30 cellular contexts compared by ENCODE assay signal in genomic region chr10:43502931-43503330, GRCh38.
"Had no signal": no experiment of that assay in that cellular context is flagged by ENCODE, and none has a peak within 500 bp of the region (broad histone marks: within the 10 kb centered on the region; RNA-seq: fewer than 3 reads in every experiment).

No MANE protein-coding gene starts in this region.

- DNase-seq: activated effector memory CD4-positive, alpha-beta T cell treated with anti-CD3 and anti-CD28 coated beads, Interleukin-2, amount 50 U/mL, for 16 hours; activated effector memory CD4-positive, alpha-beta T cell treated with Interleukin-2 at 50 U/mL for 16 hours; activated gamma-delta T cell; activated gamma-delta T cell treated with Interleukin-2 at 50 U/mL for 16 hours; activated naive CD4-positive, alpha-beta T cell; activated naive CD4-positive, alpha-beta T cell treated with anti-CD3 and anti-CD28 coated beads for 36 hours; activated naive CD4-positive, alpha-beta T cell treated with anti-CD3 and anti-CD28 coated beads, Interleukin-2, amount 10 ng/mL, durations not matched to agents 7 days and 5 days; activated naive CD4-positive, alpha-beta T cell treated with anti-CD3 and anti-CD28 coated beads, Interleukin-2, amount 50 U/mL, for 16 hours; activated naive CD4-positive, alpha-beta T cell treated with Interleukin-2 at 50 U/mL for 16 hours; activated naive CD8-positive, alpha-beta T cell treated with anti-CD3 and anti-CD28 coated beads for 36 hours; activated naive CD8-positive, alpha-beta T cell treated with anti-CD3 and anti-CD28 coated beads, Interleukin-2, amount 10 ng/mL, durations not matched to agents 7 days and 5 days; activated naive CD8-positive, alpha-beta T cell treated with anti-CD3 and anti-CD28 coated beads, Interleukin-2, amount 50 U/mL, for 24 hours; activated T-cell treated with anti-CD3 and anti-CD28 coated beads, Interleukin-2, amount 50 U/mL, for 24 hours; activated T-cell treated with anti-CD3 and anti-CD28 coated beads, Interleukin-2, amount 50 U/mL, for 4 hours; activated T-cell treated with anti-CD3 and anti-CD28 coated beads, Interleukin-2, amount 50 U/mL, for 48 hours; activated T-cell treated with anti-CD3 and anti-CD28 coated beads, Interleukin-2, amount 50 U/mL, for 72 hours; adrenal gland; amniotic stem cell; amygdala; anterior cingulate cortex; aorta; body of pancreas; brain microvascular endothelial cell; caudate nucleus; central memory CD4-positive, alpha-beta T cell; cerebellar nuclear complex had no signal

- FAIRE-seq: astrocyte, bronchial epithelial cell had no signal

- ATAC-seq: activated naive CD4-positive, alpha-beta T cell treated with anti-CD3 and anti-CD28 coated beads, Interleukin-2, amount 50 U/mL, for 72 hours; activated naive CD8-positive, alpha-beta T cell treated with anti-CD3 and anti-CD28 coated beads, Interleukin-2, amount 50 U/mL, for 24 hours; activated T-cell treated with anti-CD3 and anti-CD28 coated beads, Interleukin-2, amount 50 U/mL, for 4 hours; activated T-cell treated with anti-CD3 and anti-CD28 coated beads, Interleukin-2, amount 50 U/mL, for 72 hours; activated T-helper 17 cell treated with anti-CD3 and anti-CD28 coated beads, Interleukin-2, amount 50 U/mL, for 72 hours; body of pancreas had no signal
